In genomic region chr22:20437253-20438065, GRCh38 we compare ENCODE assay signal across 7 cellular contexts. TPM values are rescaled to one million over a fixed set of nuclear protein-coding genes. Genes with fewer than 3 reads are reported as not detected.
A peak's percentile ranks its signal among the peaks of the same experiment; 100 is the strongest.
DNase-seq lines count a peak whose midpoint lies in the region; ATAC-seq and TF ChIP-seq lines count a peak whose summit lies in the region.

TSS of gene SCARF2 (minus strand) at chr22:20437825. CDS start at chr22:20437754, 71 bp downstream.

- TF ChIP-seq CTCF in nephron progenitor cell (IDR thresholded peaks at IDR 0.05): no peak

- H3K4me1 Mint-ChIP-seq in nephron progenitor cell: peaks cover 36% of the 10 kb centered on the region

- peaks cover 4% of the 10 kb centered on the region for H3K36me3 Mint-ChIP-seq in nephron progenitor cell (ENCODE audit: low read depth)

- H3K27ac Mint-ChIP-seq in nephron progenitor cell: no peak within 1 kb of the TSS

- peak within 1 kb of the TSS; percentile 87 for H3K4me3 Mint-ChIP-seq in nephron progenitor cell

- no peak for ATAC-seq in HG03135 (IDR thresholded peaks at IDR 0.05; ENCODE audit: unreplicated experiment)

- no peaks in the 10 kb centered on the region for H3K9me3 Mint-ChIP-seq in nephron progenitor cell

- DNase-seq in GM04504 (ENCODE audit: low read depth): peak; percentile 50
- DNase-seq in SK-N-DZ (ENCODE audit: low spot score): peak; percentile 50
- peak; percentile 49 for DNase-seq in fibroblast of peridontal ligament (ENCODE audit: extremely low read depth)
- peak; percentile 85 for DNase-seq in nephron progenitor cell
- no peak for DNase-seq in NCI-H1092 (lab: John Stamatoyannopoulos, UW)
- no peak for DNase-seq in NCI-H2196 treated with DMSO at 0.1 percent for 48 hours (lab: John Stamatoyannopoulos, UW; ENCODE audit: unreplicated experiment)

- peaks cover 70% of the 10 kb centered on the region for H3K27me3 Mint-ChIP-seq in nephron progenitor cell (ENCODE audit: low read depth, poor library complexity)

RNA-seq across cellular contexts. Expression of gene SCARF2, which starts in this region (rescaled TPM):
- 30.3 and 31.2 TPM in 2 replicates for polyA plus RNA-seq in SK-N-DZ (2014; cell fraction: cytosol; rRNA removed)
- 42.9 and 46.9 TPM in 2 replicates for polyA plus RNA-seq in SK-N-DZ (2014; cell fraction: nucleus; rRNA removed)

Comparison
In these comparisons a context has a peak if more than half of its experiments do, and no peak if none do; other contexts are left out.
1. DNase-seq: peak in GM04504 (single experiment), SK-N-DZ (single experiment), fibroblast of peridontal ligament (single experiment) and nephron progenitor cell (single experiment); none in NCI-H1092 (single experiment) and NCI-H2196 treated with DMSO at 0.1 percent for 48 hours (single experiment).